In the genomic region with DNA sequence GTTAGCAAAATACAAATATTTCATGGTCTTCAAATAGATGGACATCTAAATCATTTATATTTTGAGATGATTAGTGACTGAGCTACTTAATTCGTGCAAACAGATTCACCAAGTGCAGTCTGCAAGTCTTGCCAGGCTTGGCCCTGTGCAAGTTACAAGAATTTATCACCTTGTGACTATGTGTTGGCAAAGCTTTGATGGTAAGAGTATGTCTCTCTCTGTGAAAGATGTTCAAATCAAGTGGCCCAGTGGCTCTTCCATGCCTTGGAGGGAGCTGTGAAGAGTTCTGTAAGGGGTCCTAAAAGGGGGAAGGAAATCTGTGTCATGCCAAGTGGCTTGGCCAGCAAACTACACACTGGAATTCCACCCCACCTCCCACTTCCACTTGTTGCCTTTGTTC, we compare ENCODE assay signal across 1 cellular context.
TF ChIP-seq lines count a peak whose summit lies in the region.

No MANE protein-coding gene starts in this region.

TF ChIP-seq in GM23338, 12 proteins besides CTCF, POLR2A, EP300 and RAD21 (continued from another document):
- TF ChIP-seq EZH2phosphoT487 (IDR thresholded peaks at IDR 0.05; ENCODE audit: unreplicated experiment) (no peak), STAT1 (IDR thresholded peaks at IDR 0.05; ENCODE audit: unreplicated experiment) (no peak)
